8 cellular contexts compared by ENCODE assay signal in the genomic region with DNA sequence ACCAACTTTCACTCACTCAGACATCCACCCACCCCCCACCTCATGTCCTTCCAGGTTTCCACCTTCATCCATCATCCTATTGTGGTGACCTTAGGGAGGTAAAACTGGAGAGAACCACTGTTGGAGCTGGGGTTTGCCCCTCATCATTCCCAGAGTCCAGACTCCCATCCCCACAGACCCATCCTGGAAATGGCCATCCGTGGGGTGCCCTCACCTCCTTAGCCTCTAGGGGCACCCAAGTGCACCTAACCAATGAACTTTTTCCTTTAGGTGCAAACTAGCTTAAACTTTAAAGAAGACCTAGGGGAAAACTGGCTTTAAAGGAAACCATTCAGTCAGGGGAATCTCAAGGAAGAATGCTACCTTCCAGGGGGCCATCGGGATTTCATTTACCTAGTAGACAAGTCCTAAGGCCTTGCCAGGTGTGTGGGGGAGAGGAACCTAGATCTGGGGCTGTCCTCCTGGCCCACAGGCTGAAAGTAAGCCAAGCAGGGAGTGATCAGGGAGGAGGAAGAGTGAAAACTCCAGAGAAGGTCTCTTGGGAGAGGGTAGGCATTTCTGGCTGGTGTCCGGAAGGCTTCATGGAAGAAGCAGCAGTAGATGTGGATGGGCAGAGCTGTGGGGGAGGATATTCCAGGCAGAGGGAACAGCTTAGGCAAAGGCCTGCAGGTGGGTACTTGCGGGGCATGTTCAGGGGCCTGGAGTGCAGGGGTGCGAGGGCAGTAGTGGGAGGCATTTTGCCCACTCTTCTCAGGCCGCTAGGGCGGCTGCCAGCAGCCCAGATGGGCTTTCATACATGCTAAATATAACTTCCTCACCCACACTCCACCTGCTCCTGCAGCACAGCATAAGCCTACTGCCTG. TPM values are rescaled to one million over a fixed set of nuclear protein-coding genes. Genes with fewer than 3 reads are reported as not detected.
A peak's percentile ranks its signal among the peaks of the same experiment; 100 is the strongest.
DNase-seq lines count a peak whose midpoint lies in the region; ATAC-seq, FAIRE-seq and TF ChIP-seq lines count a peak whose summit lies in the region.

No MANE protein-coding gene starts in this region.

- H3K27me3 Mint-ChIP-seq in activated T-cell treated with anti-CD3 and anti-CD28 coated beads, Interleukin-2, amount 50 U/mL, for 72 hours (ENCODE audit: low read depth): no peaks in the 10 kb centered on the region

- H3K9me3 Mint-ChIP-seq in activated T-cell treated with anti-CD3 and anti-CD28 coated beads, Interleukin-2, amount 50 U/mL, for 72 hours: no peaks in the 10 kb centered on the region

- H3K27ac Mint-ChIP-seq in activated T-cell treated with anti-CD3 and anti-CD28 coated beads, Interleukin-2, amount 50 U/mL, for 72 hours: peak overlapping the region; percentile 48

- peaks cover 7 to 8% of the 10 kb centered on the region in 2 donors for H3K36me3 Mint-ChIP-seq in activated T-cell treated with anti-CD3 and anti-CD28 coated beads, Interleukin-2, amount 50 U/mL, for 72 hours (ENCODE audit: insufficient read depth in 2 of 2)

- H3K27me3 ChIP-seq in upper lobe of left lung: no peaks in the 10 kb centered on the region
- no peaks in the 10 kb centered on the region for H3K27me3 ChIP-seq in vagina

- peaks cover 73% of the 10 kb centered on the region for H3K4me1 Mint-ChIP-seq in activated T-cell treated with anti-CD3 and anti-CD28 coated beads, Interleukin-2, amount 50 U/mL, for 72 hours (ENCODE audit: low read depth)

- H3K9me3 ChIP-seq in upper lobe of left lung: no peaks in the 10 kb centered on the region
- no peaks in the 10 kb centered on the region for H3K9me3 ChIP-seq in vagina

- no peak for TF ChIP-seq EP300 in upper lobe of left lung (IDR thresholded peaks at IDR 0.05)

- peak; percentile 32 for TF ChIP-seq CTCF in D721Med (IDR thresholded peaks at IDR 0.05; ENCODE audit: insufficient read depth, missing control alignments)
- TF ChIP-seq CTCF in upper lobe of left lung (IDR thresholded peaks at IDR 0.05): peak in 5 of 6 experiments; percentile 29 to 59 (median 45)
- peak in 1 of 3 experiments; percentile 12 for TF ChIP-seq CTCF in vagina (IDR thresholded peaks at IDR 0.05)

- intact Hi-C loops in vagina (cut with DNase I): no loop called here

- no peak for FAIRE-seq in D721Med (lab: Jason Lieb, UNC)

- no peak for TF ChIP-seq POLR2A in upper lobe of left lung (IDR thresholded peaks at IDR 0.05)
- no peak for TF ChIP-seq POLR2A in vagina (IDR thresholded peaks at IDR 0.05)

- H3K27ac ChIP-seq in upper lobe of left lung: no peak overlapping the region
- H3K27ac ChIP-seq in vagina: no peak overlapping the region

- ATAC-seq in HG02885 (IDR thresholded peaks at IDR 0.05; ENCODE audit: poor library complexity, unreplicated experiment) (peak; percentile 40), upper lobe of left lung (ENCODE audit: low FRiP score in 2 of 2) (no peak)
- ATAC-seq in activated T-cell treated with anti-CD3 and anti-CD28 coated beads, Interleukin-2, amount 50 U/mL, for 72 hours (replicated peaks in 1 of 2): no peak

- H3K4me1 ChIP-seq in upper lobe of left lung (peaks cover 33 to 59% (median 38%) of the 10 kb centered on the region in 4 donors), vagina (peaks cover 60% of the 10 kb centered on the region)

- peaks cover 0 to 14% (median 0%) of the 10 kb centered on the region in 4 donors for H3K36me3 ChIP-seq in upper lobe of left lung
- H3K36me3 ChIP-seq in vagina: no peaks in the 10 kb centered on the region

- H3K4me3 Mint-ChIP-seq in activated T-cell treated with anti-CD3 and anti-CD28 coated beads, Interleukin-2, amount 50 U/mL, for 72 hours: peak overlapping the region; percentile 4 to 38

- no peak overlapping the region for H3K4me3 ChIP-seq in upper lobe of left lung
- H3K4me3 ChIP-seq in vagina: no peak overlapping the region

- DNase-seq in D721Med (ENCODE audit: insufficient read length, low spot score) (no peak), glomerular visceral epithelial cell (ENCODE audit: extremely low spot score) (peak; percentile 42), upper lobe of left lung (no peak), vagina (ENCODE audit: extremely low spot score in 2 of 2) (no peak), cerebellar nuclear complex (lab: John Stamatoyannopoulos, UW) (no peak), NCI-H2196 treated with DMSO at 0.1 percent for 48 hours (lab: John Stamatoyannopoulos, UW; ENCODE audit: unreplicated experiment) (no peak)
- peak in 1 of 2 donors; percentile 40 for DNase-seq in activated T-cell treated with anti-CD3 and anti-CD28 coated beads, Interleukin-2, amount 50 U/mL, for 72 hours

- WGBS in upper lobe of left lung, 2 donors: 70 to 71% methylated on average over 6 to 7 of the region's 7 CpGs

RNA-seq across cellular contexts. Expression of a gene that starts 11.6 kb away (rescaled TPM):
- total RNA-seq in activated T-cell treated with anti-CD3 and anti-CD28 coated beads, Interleukin-2, amount 50 U/mL, for 72 hours: 10 to 100 TPM; 41.3 to 50.8 TPM
- total RNA-seq in upper lobe of left lung (10 to 100 TPM; 11.9 to 39.1 (median 26.6) TPM), vagina (49.1 TPM)

RNA-seq across cellular contexts. Expression of a gene that starts 15.0 kb away (rescaled TPM):
- total RNA-seq in activated T-cell treated with anti-CD3 and anti-CD28 coated beads, Interleukin-2, amount 50 U/mL, for 72 hours: under 1 TPM; 0.19 to 0.21 TPM
- not detected for total RNA-seq in upper lobe of left lung
- not detected for total RNA-seq in vagina

RNA-seq across cellular contexts. Expression of a gene that starts 17.8 kb away (rescaled TPM):
- total RNA-seq in activated T-cell treated with anti-CD3 and anti-CD28 coated beads, Interleukin-2, amount 50 U/mL, for 72 hours: 100 to 1,000 TPM; 115 to 124 TPM
- total RNA-seq in upper lobe of left lung (100 to 1,000 TPM; 134 to 263 (median 177) TPM), vagina (166 TPM)

RNA-seq across cellular contexts. Expression of a gene that starts 31.2 kb away (rescaled TPM):
- not detected for total RNA-seq in activated T-cell treated with anti-CD3 and anti-CD28 coated beads, Interleukin-2, amount 50 U/mL, for 72 hours
- total RNA-seq in upper lobe of left lung: not detected
- not detected for total RNA-seq in vagina

RNA-seq across cellular contexts. Expression of a gene that starts 40.1 kb away (rescaled TPM):
- total RNA-seq in activated T-cell treated with anti-CD3 and anti-CD28 coated beads, Interleukin-2, amount 50 U/mL, for 72 hours: 1 to 10 TPM; 6.5 to 6.7 TPM
- total RNA-seq in upper lobe of left lung: 1 to 10 TPM in 4 of 6 donors, under 1 TPM in 1, not detected in 1; 0.91 to 7.8 (median 2.1) TPM
- 5.2 TPM for total RNA-seq in vagina
